8 cellular contexts compared by ENCODE assay signal in the genomic region with DNA sequence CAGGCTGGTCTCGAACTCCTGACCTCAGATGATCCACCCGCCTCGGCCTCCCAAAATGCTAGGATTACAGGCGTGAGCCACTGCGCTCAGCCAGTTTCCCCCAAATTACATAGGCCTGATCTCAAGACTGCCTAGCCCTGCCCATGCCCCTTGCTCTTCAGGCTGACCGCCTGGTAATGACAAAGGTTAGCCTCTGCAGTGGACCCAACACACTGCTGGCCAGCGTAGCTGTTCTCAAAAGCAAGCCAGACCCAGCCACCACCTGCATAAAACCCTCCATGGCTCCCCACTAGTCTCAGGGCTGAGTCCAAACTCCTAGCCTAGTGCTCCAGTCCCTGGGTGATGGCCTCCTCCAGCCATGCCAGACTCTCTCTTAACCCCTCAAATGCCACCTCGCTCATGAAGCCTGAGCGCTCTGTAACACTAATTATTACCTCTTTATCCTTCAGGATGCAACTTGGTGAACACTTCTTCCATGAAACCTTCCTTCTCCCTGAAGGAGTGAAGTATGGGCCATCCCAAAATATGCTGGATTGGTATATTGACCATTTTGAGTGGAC. TPM values are rescaled to one million over a fixed set of nuclear protein-coding genes. Genes with fewer than 3 reads are reported as not detected.
DNase-seq lines count a peak whose midpoint lies in the region; ATAC-seq, FAIRE-seq and TF ChIP-seq lines count a peak whose summit lies in the region.

No MANE protein-coding gene starts in this region.

- H3K36me3 ChIP-seq in kidney (ENCODE audit: control insufficient read depth in 1 of 2, insufficient read depth in 2 of 2, low read length in 2 of 2) (peaks cover under 1 to 3% of the 10 kb centered on the region in 2 donors), stomach (no peaks in the 10 kb centered on the region)

- H3K27me3 ChIP-seq in stomach: no peaks in the 10 kb centered on the region

- ATAC-seq in activated CD8-positive, alpha-beta memory T cell treated with anti-CD3 and anti-CD28 coated beads, Interleukin-2, amount 10 ng/mL, durations not matched to agents 7 days and 5 days: no peak
- ATAC-seq in GM18858 (IDR thresholded peaks at IDR 0.05; ENCODE audit: unreplicated experiment) (no peak), GM21447 (IDR thresholded peaks at IDR 0.05; ENCODE audit: unreplicated experiment) (no peak)

- no peak for DNase-seq in activated CD8-positive, alpha-beta memory T cell treated with anti-CD3 and anti-CD28 coated beads, Interleukin-2, amount 10 ng/mL, durations not matched to agents 7 days and 5 days
- DNase-seq in activated CD8-positive, alpha-beta memory T cell treated with anti-CD3 and anti-CD28 coated beads, Interleukin-2, amount 50 U/mL, for 4 hours: no peak
- no peak for DNase-seq in activated T-helper 2 cell treated with anti-CD3 and anti-CD28 coated beads, Interferon-gamma antibody, Interleukin-2, Interleukin-4, amounts not matched to agents 10 μg/mL and 5 μg/mL and 100 μg/mL, durations not matched to agents 14 hours and 24 hours and 36 hours (ENCODE audit: low spot score)
- DNase-seq in kidney: no peak
- DNase-seq in stomach: no peak
- DNase-seq in activated CD8-positive, alpha-beta memory T cell treated with anti-CD3 and anti-CD28 coated beads, Interleukin-2, amount 50 U/mL, for 48 hours: no peak

- H3K9me3 ChIP-seq in kidney (ENCODE audit: control insufficient read depth in 1 of 2, low read length in 2 of 2) (no peaks in the 10 kb centered on the region), stomach (no peaks in the 10 kb centered on the region)

- H3K4me3 ChIP-seq in kidney (ENCODE audit: low read length in 2 of 2) (peak overlapping the region in 1 of 2 donors; percentile 50), stomach (peak overlapping the region in 3 of 4 donors; percentile 28 to 41 (median 29))

- CTCF ChIA-PET in activated CD8-positive, alpha-beta memory T cell treated with anti-CD3 and anti-CD28 coated beads, Interleukin-2, amount 10 ng/mL, durations not matched to agents 7 days and 5 days (lab: Charles Lee): interaction anchor here (1.1 to 2.2 kb wide), 3 partner anchors 35 to 183 kb away, joined by 7 to 9 read pairs (median 7); no protein-coding TSS in a partner anchor

- no peaks in the 10 kb centered on the region for H3K9me3 Mint-ChIP-seq in activated CD8-positive, alpha-beta memory T cell treated with anti-CD3 and anti-CD28 coated beads, Interleukin-2, amount 10 ng/mL, durations not matched to agents 7 days and 5 days (ENCODE audit: low read depth)
- no peaks in the 10 kb centered on the region for H3K9me3 Mint-ChIP-seq in activated T-helper 2 cell treated with anti-CD3 and anti-CD28 coated beads, Interferon-gamma antibody, Interleukin-2, Interleukin-4, amounts not matched to agents 10 μg/mL and 5 μg/mL and 100 μg/mL, durations not matched to agents 14 hours and 24 hours and 36 hours

- no peak for TF ChIP-seq EP300 in stomach (IDR thresholded peaks at IDR 0.05)

- H3K4me3 Mint-ChIP-seq in activated CD8-positive, alpha-beta memory T cell treated with anti-CD3 and anti-CD28 coated beads, Interleukin-2, amount 10 ng/mL, durations not matched to agents 7 days and 5 days: peak overlapping the region; percentile 68
- H3K4me3 Mint-ChIP-seq in activated T-helper 2 cell treated with anti-CD3 and anti-CD28 coated beads, Interferon-gamma antibody, Interleukin-2, Interleukin-4, amounts not matched to agents 10 μg/mL and 5 μg/mL and 100 μg/mL, durations not matched to agents 14 hours and 24 hours and 36 hours (ENCODE audit: low read depth): peak overlapping the region; percentile 48

- H3K36me3 Mint-ChIP-seq in activated CD8-positive, alpha-beta memory T cell treated with anti-CD3 and anti-CD28 coated beads, Interleukin-2, amount 10 ng/mL, durations not matched to agents 7 days and 5 days: no peaks in the 10 kb centered on the region
- no peaks in the 10 kb centered on the region for H3K36me3 Mint-ChIP-seq in activated T-helper 2 cell treated with anti-CD3 and anti-CD28 coated beads, Interferon-gamma antibody, Interleukin-2, Interleukin-4, amounts not matched to agents 10 μg/mL and 5 μg/mL and 100 μg/mL, durations not matched to agents 14 hours and 24 hours and 36 hours (ENCODE audit: low read depth)

- peaks cover 54% of the 10 kb centered on the region for H3K4me1 Mint-ChIP-seq in activated CD8-positive, alpha-beta memory T cell treated with anti-CD3 and anti-CD28 coated beads, Interleukin-2, amount 10 ng/mL, durations not matched to agents 7 days and 5 days
- peaks cover 37% of the 10 kb centered on the region for H3K4me1 Mint-ChIP-seq in activated T-helper 2 cell treated with anti-CD3 and anti-CD28 coated beads, Interferon-gamma antibody, Interleukin-2, Interleukin-4, amounts not matched to agents 10 μg/mL and 5 μg/mL and 100 μg/mL, durations not matched to agents 14 hours and 24 hours and 36 hours (ENCODE audit: low read depth)

- no peaks in the 10 kb centered on the region for H3K27me3 Mint-ChIP-seq in activated CD8-positive, alpha-beta memory T cell treated with anti-CD3 and anti-CD28 coated beads, Interleukin-2, amount 10 ng/mL, durations not matched to agents 7 days and 5 days
- peaks cover 11% of the 10 kb centered on the region for H3K27me3 Mint-ChIP-seq in activated T-helper 2 cell treated with anti-CD3 and anti-CD28 coated beads, Interferon-gamma antibody, Interleukin-2, Interleukin-4, amounts not matched to agents 10 μg/mL and 5 μg/mL and 100 μg/mL, durations not matched to agents 14 hours and 24 hours and 36 hours (ENCODE audit: low read depth)

- TF ChIP-seq CTCF in kidney (IDR thresholded peaks at IDR 0.05; ENCODE audit: borderline replicate concordance, extremely low read depth, insufficient read depth) (no peak), stomach (IDR thresholded peaks at IDR 0.05) (no peak)

- intact Hi-C loops in activated T-helper 2 cell treated with anti-CD3 and anti-CD28 coated beads, Interferon-gamma antibody, Interleukin-2, Interleukin-4, amounts not matched to agents 10 μg/mL and 5 μg/mL and 100 μg/mL, durations not matched to agents 14 hours and 24 hours and 36 hours (cut with micrococcal nuclease): no loop called here
- intact Hi-C loops in kidney (cut with DNase I) (no loop called here), stomach (cut with DNase I; ENCODE audit: low total_unique reads) (no loop called here)

- no peak for FAIRE-seq in kidney (lab: Jason Lieb, UNC)

- H3K4me1 ChIP-seq in kidney (ENCODE audit: control insufficient read depth in 1 of 2, insufficient read depth in 1 of 2, low read depth in 1 of 2, low read length in 2 of 2) (peaks cover 21 to 32% of the 10 kb centered on the region in 2 donors), stomach (peaks cover 36 to 66% (median 50%) of the 10 kb centered on the region in 4 donors)

- no peak for TF ChIP-seq POLR2A in stomach (IDR thresholded peaks at IDR 0.05)

- H3K27ac Mint-ChIP-seq in activated CD8-positive, alpha-beta memory T cell treated with anti-CD3 and anti-CD28 coated beads, Interleukin-2, amount 10 ng/mL, durations not matched to agents 7 days and 5 days: peak overlapping the region; percentile 84
- H3K27ac Mint-ChIP-seq in activated T-helper 2 cell treated with anti-CD3 and anti-CD28 coated beads, Interferon-gamma antibody, Interleukin-2, Interleukin-4, amounts not matched to agents 10 μg/mL and 5 μg/mL and 100 μg/mL, durations not matched to agents 14 hours and 24 hours and 36 hours: peak overlapping the region; percentile 75

- 73 to 87% (median 77%) methylated on average over 9 of the region's 9 CpGs for WGBS in stomach, 5 donors

- peak overlapping the region in 1 of 2 donors; percentile 61 for H3K9ac ChIP-seq in kidney (ENCODE audit: low read length in 2 of 2)

- H3K27ac ChIP-seq in kidney (ENCODE audit: low read depth in 2 of 2, low read length in 2 of 2): peak overlapping the region; percentile 86 to 89
- peak overlapping the region in 4 of 5 donors; percentile 74 to 86 (median 80) for H3K27ac ChIP-seq in stomach

RNA-seq across cellular contexts. Expression of a gene that starts 0.8 kb away (rescaled TPM):
- total RNA-seq in activated CD8-positive, alpha-beta memory T cell treated with anti-CD3 and anti-CD28 coated beads, Interleukin-2, amount 10 ng/mL, durations not matched to agents 7 days and 5 days: not detected
- total RNA-seq in activated T-helper 2 cell treated with anti-CD3 and anti-CD28 coated beads, Interferon-gamma antibody, Interleukin-2, Interleukin-4, amounts not matched to agents 10 μg/mL and 5 μg/mL and 100 μg/mL, durations not matched to agents 14 hours and 24 hours and 36 hours: not detected in 2 replicates
- total RNA-seq in kidney (5.2 TPM), stomach (not detected)
- polyA plus RNA-seq in kidney (ENCODE audit: insufficient read depth, low read depth, low replicate concordance) (11.9 TPM), stomach (1 to 10 TPM in 1 of 3 donors, not detected in 2; 2.0 TPM)

RNA-seq across cellular contexts. Expression of a gene that starts 2.7 kb away (rescaled TPM):
- total RNA-seq in activated CD8-positive, alpha-beta memory T cell treated with anti-CD3 and anti-CD28 coated beads, Interleukin-2, amount 10 ng/mL, durations not matched to agents 7 days and 5 days: under 1 TPM; 0.26 to 0.37 TPM
- total RNA-seq in activated T-helper 2 cell treated with anti-CD3 and anti-CD28 coated beads, Interferon-gamma antibody, Interleukin-2, Interleukin-4, amounts not matched to agents 10 μg/mL and 5 μg/mL and 100 μg/mL, durations not matched to agents 14 hours and 24 hours and 36 hours: not detected in 2 replicates
- total RNA-seq in kidney: 30.5 TPM
- 9.7 TPM for polyA plus RNA-seq in kidney (ENCODE audit: insufficient read depth, low read depth, low replicate concordance)
- 1 to 10 TPM in 2 of 5 donors, under 1 TPM in 2, not detected in 1; 0.58 to 7.6 (median 1.1) TPM for total RNA-seq in stomach
- 1 to 10 TPM; 1.6 to 1.9 (median 1.7) TPM for polyA plus RNA-seq in stomach

RNA-seq across cellular contexts. Expression of a gene that starts 37.7 kb away (rescaled TPM):
- total RNA-seq in activated CD8-positive, alpha-beta memory T cell treated with anti-CD3 and anti-CD28 coated beads, Interleukin-2, amount 10 ng/mL, durations not matched to agents 7 days and 5 days: 10 to 100 TPM; 20.6 to 40.2 TPM
- 32.0 and 36.0 TPM in 2 replicates for total RNA-seq in activated T-helper 2 cell treated with anti-CD3 and anti-CD28 coated beads, Interferon-gamma antibody, Interleukin-2, Interleukin-4, amounts not matched to agents 10 μg/mL and 5 μg/mL and 100 μg/mL, durations not matched to agents 14 hours and 24 hours and 36 hours
- total RNA-seq in kidney (97.7 TPM), stomach (10 to 100 TPM; 12.8 to 80.1 (median 41.5) TPM)
- polyA plus RNA-seq in kidney (ENCODE audit: insufficient read depth, low read depth, low replicate concordance) (45.0 TPM), stomach (10 to 100 TPM; 10.4 to 14.7 (median 14.1) TPM)
